ENCODE assay signal across 10 cellular contexts in genomic region chr7:107201795-107202450, GRCh38. TPM values are rescaled to one million over a fixed set of nuclear protein-coding genes. Genes with fewer than 3 reads are reported as not detected.
DNase-seq lines count a peak whose midpoint lies in the region; ATAC-seq, FAIRE-seq and TF ChIP-seq lines count a peak whose summit lies in the region.
"Had no signal": no experiment of that assay in that cellular context is flagged by ENCODE, and none has a peak within 500 bp of the region (broad histone marks: within the 10 kb centered on the region; RNA-seq: fewer than 3 reads in every experiment).

No MANE protein-coding gene starts in this region.

- H3K36me3 Mint-ChIP-seq in natural killer cell, result peaks cover 44% of the 10 kb centered on the region

- intact Hi-C loops in endothelial cell of umbilical vein (cut with micrococcal nuclease) (loop anchor here (1.0 to 5.0 kb wide), 3 partner anchors 299 to 677 kb away; no protein-coding TSS in a partner anchor), natural killer cell (cut with micrococcal nuclease) (loop anchor here (2.0 kb wide), 1 partner anchor 673 kb away; no protein-coding TSS in a partner anchor)

- no peak overlapping the region for H3K27ac Mint-ChIP-seq in natural killer cell
- H3K27ac Mint-ChIP-seq: dendritic cell treated with granulocyte-macrophage colony-stimulating factor and Interleukin-4, amounts not matched to agents 40 ng/mL and 50 ng/mL, for 4 days; stimulated activated naive CD8-positive, alpha-beta T cell treated with anti-CD3 and anti-CD28 coated beads, Interleukin-15, Interleukin-2, amounts not matched to agents 100 ng/mL and 50 ng/mL, for 24 hours had no signal

- ATAC-seq in natural killer cell, result peak; percentile 41 to 68 (median 47)

- no peaks in the 10 kb centered on the region for H3K4me1 ChIP-seq in endothelial cell of umbilical vein (ENCODE audit: control insufficient read depth, extremely low read depth, insufficient read depth, low read length)

- no peaks in the 10 kb centered on the region for H3K27me3 Mint-ChIP-seq in natural killer cell (ENCODE audit: low read depth in 2 of 2)
- H3K27me3 Mint-ChIP-seq: dendritic cell treated with granulocyte-macrophage colony-stimulating factor and Interleukin-4, amounts not matched to agents 40 ng/mL and 50 ng/mL, for 4 days; stimulated activated naive CD8-positive, alpha-beta T cell treated with anti-CD3 and anti-CD28 coated beads, Interleukin-15, Interleukin-2, amounts not matched to agents 100 ng/mL and 50 ng/mL, for 24 hours had no signal

- H3K4me2 ChIP-seq in endothelial cell of umbilical vein (ENCODE audit: insufficient read depth, low read length), result no peak overlapping the region

- no peak for TF ChIP-seq POLR2A in endothelial cell of umbilical vein (IDR thresholded peaks at IDR 0.05; ENCODE audit: low read depth, low read length)

- POLR2A ChIA-PET in endothelial cell of umbilical vein (lab: Charles Lee), result no interaction called here

- no peaks in the 10 kb centered on the region for H3K79me2 ChIP-seq in endothelial cell of umbilical vein (ENCODE audit: control insufficient read depth, insufficient read depth, low read length)

- CTCF ChIA-PET in endothelial cell of umbilical vein (lab: Charles Lee), result interaction anchor here (1.0 to 5.3 kb wide), 5 partner anchors 254 to 678 kb away, joined by 3 to 19 read pairs (median 4); no protein-coding TSS in a partner anchor

- H3K9me1 ChIP-seq in endothelial cell of umbilical vein (replicated peaks; ENCODE audit: control insufficient read depth, extremely low read depth, insufficient read depth, low read length), result no peaks in the 10 kb centered on the region

- no peak overlapping the region for H3K4me3 ChIP-seq in endothelial cell of umbilical vein (replicated peaks in 1 of 3; ENCODE audit: insufficient read depth in 1 of 3, low read depth in 1 of 3, low read length in 3 of 3)

- no peak overlapping the region for H3K4me3 Mint-ChIP-seq in natural killer cell
- H3K4me3 Mint-ChIP-seq: dendritic cell treated with granulocyte-macrophage colony-stimulating factor and Interleukin-4, amounts not matched to agents 40 ng/mL and 50 ng/mL, for 4 days; stimulated activated naive CD8-positive, alpha-beta T cell treated with anti-CD3 and anti-CD28 coated beads, Interleukin-15, Interleukin-2, amounts not matched to agents 100 ng/mL and 50 ng/mL, for 24 hours had no signal

- peaks cover 11 to 14% of the 10 kb centered on the region in 2 experiments for H3K36me3 ChIP-seq in endothelial cell of umbilical vein (ENCODE audit: control insufficient read depth in 2 of 2, extremely low read depth in 1 of 2, insufficient read depth in 2 of 2, low read length in 2 of 2)

- no peak overlapping the region for H2AFZ ChIP-seq in endothelial cell of umbilical vein (ENCODE audit: low read depth, low read length)

- no peak overlapping the region for H3K9ac ChIP-seq in endothelial cell of umbilical vein (replicated peaks; ENCODE audit: extremely low read depth, insufficient read depth, low read length)

- TSS peak; percentile 22 for BruUV-seq in endothelial cell of umbilical vein (replicated peaks; lab: Mats Ljungman, UMichigan)

- dilution Hi-C loops in endothelial cell of umbilical vein (cut with MboI; ENCODE audit: extremely low pct_ligation_motif_present, low sequenced_read_pairs), result no loop called here

- no peaks in the 10 kb centered on the region for H3K9me3 Mint-ChIP-seq in natural killer cell
- H3K9me3 Mint-ChIP-seq: dendritic cell treated with granulocyte-macrophage colony-stimulating factor and Interleukin-4, amounts not matched to agents 40 ng/mL and 50 ng/mL, for 4 days; stimulated activated naive CD8-positive, alpha-beta T cell treated with anti-CD3 and anti-CD28 coated beads, Interleukin-15, Interleukin-2, amounts not matched to agents 100 ng/mL and 50 ng/mL, for 24 hours had no signal

- H3K9me3 ChIP-seq in endothelial cell of umbilical vein (replicated peaks; ENCODE audit: control insufficient read depth, insufficient read depth, low read length), result no peaks in the 10 kb centered on the region

- no peaks in the 10 kb centered on the region for H3K27me3 ChIP-seq in endothelial cell of umbilical vein (ENCODE audit: control insufficient read depth in 2 of 2, insufficient read depth in 2 of 2, low read length in 2 of 2)

- peaks cover 2% of the 10 kb centered on the region for H4K20me1 ChIP-seq in endothelial cell of umbilical vein (replicated peaks; ENCODE audit: control insufficient read depth, extremely low read depth, insufficient read depth, low read length)

- peak; percentile 25 for DNase-seq in AG08395 (ENCODE audit: low spot score)
- peak; percentile 20 for DNase-seq in GM18507 (ENCODE audit: extremely low spot score, insufficient read length, low read depth)
- DNase-seq in NAMALWA (ENCODE audit: low spot score), result peak; percentile 75
- peak; percentile 64 for DNase-seq in SW480 (ENCODE audit: low spot score)
- DNase-seq in endothelial cell of umbilical vein (ENCODE audit: low read depth, low spot score), result peak; percentile 42
- DNase-seq in natural killer cell, result peak; percentile 18
- DNase-seq in MV-4-11 (lab: John Stamatoyannopoulos, UW), result no peak
- DNase-seq in HCEC 1CT, result no peak

- H3K4me1 Mint-ChIP-seq in natural killer cell, result peaks cover 0 to 5% of the 10 kb centered on the region in 2 donors

- FAIRE-seq in GM18507 (lab: Jason Lieb, UNC), result no peak
- peak; percentile 54 for FAIRE-seq in endothelial cell of umbilical vein (lab: Jason Lieb, UNC)

- no peak overlapping the region for H3K27ac ChIP-seq in endothelial cell of umbilical vein (ENCODE audit: insufficient read depth, low read depth, low read length)

- TF ChIP-seq CTCF in endothelial cell of umbilical vein (IDR thresholded peaks at IDR 0.05; ENCODE audit: extremely low read depth in 1 of 2, insufficient read depth in 1 of 2, low read depth in 1 of 2, low read length in 2 of 2) (peak; percentile 42 to 45), natural killer cell (IDR thresholded peaks at IDR 0.05) (no peak)

TF ChIP-seq in endothelial cell of umbilical vein, 7 proteins besides CTCF, POLR2A, EP300 and RAD21:
- TF ChIP-seq MAX (IDR thresholded peaks at IDR 0.05; ENCODE audit: insufficient read depth, insufficient read length) (no peak), FOS (IDR thresholded peaks at IDR 0.05; ENCODE audit: borderline replicate concordance, insufficient read depth, low read length) (no peak), POLR2AphosphoS5 (IDR thresholded peaks at IDR 0.05; ENCODE audit: insufficient read depth, low read depth, low read length) (no peak), JUN (IDR thresholded peaks at IDR 0.05; ENCODE audit: borderline replicate concordance, insufficient read depth, insufficient read length, low read depth) (no peak), MYC (IDR thresholded peaks at IDR 0.05; ENCODE audit: low read depth, low read length) (no peak), GATA2 (IDR thresholded peaks at IDR 0.05; ENCODE audit: insufficient read depth, insufficient read length, low read depth, low read length) (no peak), EZH2 (IDR thresholded peaks at IDR 0.05; ENCODE audit: borderline replicate concordance, low read depth, low read length, severe bottlenecking) (no peak)

RNA-seq across cellular contexts. Expression of gene HBP1, which starts 33.1 kb away (rescaled TPM):
- total RNA-seq in endothelial cell of umbilical vein, result 50.1 and 63.4 TPM in 2 replicates
- 43.4 and 49.6 TPM in 2 replicates for polyA plus RNA-seq in endothelial cell of umbilical vein
- polyA plus RNA-seq in endothelial cell of umbilical vein (2011; cell fraction: cytosol; rRNA removed), result 38.4 and 44.4 TPM in 2 replicates
- 105 and 106 TPM in 2 replicates for polyA plus RNA-seq in endothelial cell of umbilical vein (2011; cell fraction: nucleus; rRNA removed)
- polyA plus RNA-seq in endothelial cell of umbilical vein (2012), result 47.9 and 76.6 TPM in 2 replicates
- polyA minus RNA-seq in endothelial cell of umbilical vein, result 122 and 136 TPM in 2 replicates
- polyA minus RNA-seq in endothelial cell of umbilical vein (2011; cell fraction: cytosol; rRNA and poly(A)+ RNA removed), result 21.4 TPM
- polyA minus RNA-seq in endothelial cell of umbilical vein (2011; cell fraction: nucleus; rRNA and poly(A)+ RNA removed), result 193 and 248 TPM in 2 replicates
- 100 to 1,000 TPM; 186 to 249 (median 243) TPM for total RNA-seq in natural killer cell

Comparison
In these comparisons a context has a peak if more than half of its experiments do, and no peak if none do; other contexts are left out.
1. DNase-seq: peak in AG08395 (single experiment), GM18507 (single experiment), NAMALWA (single experiment), SW480 (single experiment), endothelial cell of umbilical vein (single experiment) and natural killer cell (single experiment); none in MV-4-11 (single experiment) and HCEC 1CT (single experiment).